In the genomic region with DNA sequence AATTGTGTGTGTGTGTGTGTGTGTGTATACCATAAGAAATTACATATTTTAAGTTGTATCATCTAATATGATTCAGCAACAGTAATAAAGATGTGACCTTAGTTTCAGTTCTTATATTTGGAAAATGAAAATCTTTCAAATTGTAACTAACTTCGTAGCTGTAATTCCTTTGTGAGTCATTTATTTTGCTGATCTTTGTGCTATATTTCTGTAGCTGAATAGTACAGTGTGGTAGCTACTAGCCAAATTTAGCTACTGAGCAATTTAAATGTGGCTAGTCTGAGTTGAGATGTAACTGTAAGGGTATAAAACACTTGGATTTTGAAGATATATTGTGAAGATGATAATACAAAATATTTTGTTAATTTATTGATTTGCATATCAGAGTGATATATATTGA, we compare ENCODE assay signal across 13 cellular contexts.
DNase-seq lines count a peak whose midpoint lies in the region; ATAC-seq lines count a peak whose summit lies in the region.
"Had no signal": no experiment of that assay in that cellular context is flagged by ENCODE, and none has a peak within 500 bp of the region (broad histone marks: within the 10 kb centered on the region; RNA-seq: fewer than 3 reads in every experiment).

No MANE protein-coding gene starts in this region.

- ATAC-seq in GM21825 (IDR thresholded peaks at IDR 0.05; ENCODE audit: unreplicated experiment) (no peak), GM18873 (IDR thresholded peaks at IDR 0.05; ENCODE audit: low FRiP score, unreplicated experiment) (no peak)

- DNase-seq in EL: peak; percentile 25
- DNase-seq in HCEC 1CT: peak; percentile 55
- peak; percentile 26 for DNase-seq in amniotic stem cell (lab: John Stamatoyannopoulos, UW)
- peak; percentile 35 for DNase-seq in myocyte (ENCODE audit: low read depth)
- no peak for DNase-seq in iPS-NIHi11 (ENCODE audit: low spot score)
- no peak for DNase-seq in UCSD-AML1 (lab: John Stamatoyannopoulos, UW; ENCODE audit: unreplicated experiment)
- DNase-seq: activated CD4-positive, CD25-positive, alpha-beta regulatory T cell treated with anti-CD3 and anti-CD28 coated beads, Interleukin-2, amount 50 U/mL, for 72 hours; activated effector memory CD4-positive, alpha-beta T cell treated with Interleukin-2 at 50 U/mL for 16 hours; central memory CD4-positive, alpha-beta T cell; occipital lobe; thyroid gland had no signal

Comparison
In these comparisons a context has a peak if more than half of its experiments do, and no peak if none do; other contexts are left out.
1. DNase-seq: peak in EL (single experiment), HCEC 1CT (single experiment), amniotic stem cell (single experiment) and myocyte (single experiment); none in iPS-NIHi11 (single experiment) and UCSD-AML1 (single experiment).